1 cellular context compared by ENCODE assay signal in the genomic region with DNA sequence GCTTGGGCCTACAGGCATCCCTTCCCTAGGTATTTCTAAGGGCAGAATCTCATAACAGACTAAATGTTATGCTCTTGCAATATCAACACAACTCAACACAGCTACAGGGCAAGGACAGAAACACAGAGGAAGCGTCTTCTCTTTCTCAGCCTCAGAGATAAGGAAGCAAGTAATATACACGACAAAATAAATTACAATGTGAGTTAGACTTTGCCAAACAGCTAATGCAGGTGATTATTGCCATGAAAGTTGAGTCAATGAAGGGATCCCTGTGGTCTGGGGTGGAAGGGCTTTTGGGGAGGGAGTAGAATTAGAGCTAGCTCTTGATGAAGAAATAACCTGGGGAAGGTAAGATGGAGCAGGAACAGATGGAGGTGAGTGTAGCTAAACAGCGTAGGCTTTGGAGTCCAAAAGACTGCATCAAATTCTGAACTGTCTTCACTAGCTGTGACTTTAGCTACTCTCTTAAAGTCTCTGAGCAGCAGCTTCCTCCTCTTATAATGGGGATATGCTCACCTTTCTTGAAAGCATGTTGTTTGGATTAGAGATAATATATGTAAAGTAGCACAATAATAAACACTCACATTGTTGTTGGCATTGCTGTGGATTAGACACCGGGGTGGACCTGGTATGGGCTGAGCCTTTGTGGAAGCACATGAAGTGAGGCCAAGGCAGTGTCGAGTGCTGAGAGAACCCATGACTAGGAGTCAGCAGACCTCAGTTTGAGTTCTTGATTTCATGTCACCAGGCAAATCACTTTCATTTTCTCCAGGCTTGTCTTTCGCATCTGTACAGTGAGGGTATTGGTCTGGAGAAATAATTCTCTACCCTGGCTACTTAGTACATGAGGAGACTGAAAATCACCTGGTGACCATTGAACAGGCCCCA.
TF ChIP-seq lines count a peak whose summit lies in the region.

No MANE protein-coding gene starts in this region.

TF ChIP-seq in H1, 55 proteins besides CTCF, POLR2A, EP300 and RAD21:
- TF ChIP-seq TAF7 (optimal IDR thresholded peaks at IDR 0.05; ENCODE audit: borderline replicate concordance, low read depth, low read length) (no peak), GTF2F1 (IDR thresholded peaks at IDR 0.05; ENCODE audit: borderline replicate concordance, low read depth, low read length) (no peak), HDAC2 (IDR thresholded peaks at IDR 0.05; ENCODE audit: borderline replicate concordance in 1 of 2, low read depth in 2 of 2, low read length in 2 of 2) (no peak), CBX5 (IDR thresholded peaks at IDR 0.05; ENCODE audit: low read depth, low read length) (no peak), KDM4A (IDR thresholded peaks at IDR 0.05; ENCODE audit: low read depth, low read length, severe bottlenecking) (no peak), FOSL1 (IDR thresholded peaks at IDR 0.05; ENCODE audit: insufficient read depth, low read depth, low read length) (no peak), RBBP5 (IDR thresholded peaks at IDR 0.05; ENCODE audit: borderline replicate concordance, low read depth, low read length) (no peak), MAFK (IDR thresholded peaks at IDR 0.05; ENCODE audit: low read depth, low read length) (no peak), NRF1 (IDR thresholded peaks at IDR 0.05; ENCODE audit: low read depth, low read length) (no peak), EZH2 (IDR thresholded peaks at IDR 0.05; ENCODE audit: low read depth, low read length, severe bottlenecking) (no peak)
- TF ChIP-seq, protein P1, sequence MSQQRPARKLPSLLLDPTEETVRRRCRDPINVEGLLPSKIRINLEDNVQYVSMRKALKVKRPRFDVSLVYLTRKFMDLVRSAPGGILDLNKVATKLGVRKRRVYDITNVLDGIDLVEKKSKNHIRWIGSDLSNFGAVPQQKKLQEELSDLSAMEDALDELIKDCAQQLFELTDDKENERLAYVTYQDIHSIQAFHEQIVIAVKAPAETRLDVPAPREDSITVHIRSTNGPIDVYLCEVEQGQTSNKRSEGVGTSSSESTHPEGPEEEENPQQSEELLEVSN (IDR thresholded peaks at IDR 0.05) = no peak
TF ChIP-seq in H1: peak in this region for 0.
